Comparison of ENCODE assay signal across 9 cellular contexts in genomic region chr17:6638046-6638908, GRCh38. TPM values are rescaled to one million over a fixed set of nuclear protein-coding genes. Genes with fewer than 3 reads are reported as not detected.
DNase-seq lines count a peak whose midpoint lies in the region; ATAC-seq, FAIRE-seq and TF ChIP-seq lines count a peak whose summit lies in the region.
"Had no signal": no experiment of that assay in that cellular context is flagged by ENCODE, and none has a peak within 500 bp of the region (broad histone marks: within the 10 kb centered on the region; RNA-seq: fewer than 3 reads in every experiment).

No MANE protein-coding gene starts in this region.

- H3K4me3 ChIP-seq in adipocyte (ENCODE audit: low read length): peak overlapping the region; percentile 86

- peak overlapping the region; percentile 95 for H3K27ac Mint-ChIP-seq in CD4-positive, alpha-beta T cell
- H3K27ac Mint-ChIP-seq in nephron: peak overlapping the region in 1 of 3 experiments; percentile 65

- no peak for FAIRE-seq in GM12891 (lab: Jason Lieb, UNC)

- peak overlapping the region; percentile 90 for H3K9ac ChIP-seq in adipocyte (ENCODE audit: low read length)

- H3K4me3 Mint-ChIP-seq in CD4-positive, alpha-beta T cell: peak overlapping the region; percentile 99
- H3K4me3 Mint-ChIP-seq in nephron: peak overlapping the region; percentile 77 to 98 (median 95)

- no peaks in the 10 kb centered on the region for H3K9me3 Mint-ChIP-seq in CD4-positive, alpha-beta T cell
- H3K9me3 Mint-ChIP-seq in nephron: no peaks in the 10 kb centered on the region

- peaks cover 25% of the 10 kb centered on the region for H3K4me1 ChIP-seq in adipocyte (ENCODE audit: control insufficient read depth, insufficient read depth, low read length)

- TF ChIP-seq POLR2A in GM12891 (IDR thresholded peaks at IDR 0.05; ENCODE audit: low read depth, low read length): no peak

- no peak for TF ChIP-seq CTCF in CD4-positive, alpha-beta T cell (IDR thresholded peaks at IDR 0.05)
- no peak for TF ChIP-seq CTCF in nephron (IDR thresholded peaks at IDR 0.05; ENCODE audit: unreplicated experiment in 3 of 3)

- POLR2A ChIA-PET in CD4-positive, alpha-beta T cell (lab: Charles Lee): interaction anchor here (0.6 kb wide), 1 partner anchor 23 kb away, joined by 4 read pairs; no protein-coding TSS in a partner anchor

- peaks cover 55% of the 10 kb centered on the region for H3K4me1 Mint-ChIP-seq in CD4-positive, alpha-beta T cell (ENCODE audit: low read depth)
- H3K4me1 Mint-ChIP-seq in nephron: peaks cover 24% of the 10 kb centered on the region

- CTCF ChIA-PET in CD4-positive, alpha-beta T cell (lab: Charles Lee): no interaction called here

- intact Hi-C loops in CD4-positive, alpha-beta T cell (cut with DNase I, micrococcal nuclease): no loop called here

- no peaks in the 10 kb centered on the region for H3K27me3 ChIP-seq in CD4-positive, alpha-beta T cell (ENCODE audit: control insufficient read depth, insufficient read depth, low read length)
- no peaks in the 10 kb centered on the region for H3K27me3 ChIP-seq in adipocyte (replicated peaks; ENCODE audit: control insufficient read depth, insufficient read depth, low read length)

- no peak for DNase-seq in CD4-positive, alpha-beta T cell
- DNase-seq in HUDEP-2 (lab: John Stamatoyannopoulos, UW; ENCODE audit: unreplicated experiment in 76 of 76): peak in 42 of 76 experiments; percentile 8 to 65 (median 30)
- DNase-seq in adipocyte (ENCODE audit: low read depth): no peak
- DNase-seq in NCI-H2227 treated with DMSO at 0.1 percent for 48 hours (lab: John Stamatoyannopoulos, UW): no peak
- DNase-seq in GM12891 (ENCODE audit: insufficient read length, low spot score): no peak
- no peak for DNase-seq in NCI-H1694 (lab: John Stamatoyannopoulos, UW)
- no peak for DNase-seq in retina
- DNase-seq: NCI-H2171 treated with DMSO at 0.1 percent for 48 hours had no signal

- no peaks in the 10 kb centered on the region for H3K9me3 ChIP-seq in CD4-positive, alpha-beta T cell (ENCODE audit: control insufficient read depth, low read length)
- H3K9me3 ChIP-seq in adipocyte (ENCODE audit: control insufficient read depth, low read length): no peaks in the 10 kb centered on the region

- H3K27ac ChIP-seq in CD4-positive, alpha-beta T cell (ENCODE audit: low read depth, low read length): no peak overlapping the region

- peaks cover 25% of the 10 kb centered on the region for H3K36me3 ChIP-seq in adipocyte (ENCODE audit: control insufficient read depth, insufficient read depth, low read length, severe bottlenecking)

- H3K27me3 Mint-ChIP-seq in CD4-positive, alpha-beta T cell: no peaks in the 10 kb centered on the region
- no peaks in the 10 kb centered on the region for H3K27me3 Mint-ChIP-seq in nephron (ENCODE audit: low read depth)

- ATAC-seq in CD4-positive, alpha-beta T cell (ENCODE audit: poor library complexity): no peak

- peaks cover 45% of the 10 kb centered on the region for H3K36me3 Mint-ChIP-seq in CD4-positive, alpha-beta T cell (ENCODE audit: low read depth)
- H3K36me3 Mint-ChIP-seq in nephron (ENCODE audit: low read depth): peaks cover 26% of the 10 kb centered on the region

TF ChIP-seq in GM12891, 5 proteins besides CTCF, POLR2A, EP300 and RAD21:
- TF ChIP-seq POLR2AphosphoS5 (IDR thresholded peaks at IDR 0.05; ENCODE audit: low read depth, low read length) (no peak), SPI1 (IDR thresholded peaks at IDR 0.05; ENCODE audit: low read depth, low read length) (no peak), PAX5 (IDR thresholded peaks at IDR 0.05; ENCODE audit: insufficient read depth, low read length, severe bottlenecking) (no peak), TAF1 (IDR thresholded peaks at IDR 0.05; ENCODE audit: low read depth, low read length) (no peak), POU2F2 (IDR thresholded peaks at IDR 0.05; ENCODE audit: low read depth, low read length) (no peak)

RNA-seq across cellular contexts. Expression of gene KIAA0753, which starts 2.2 kb away (rescaled TPM):
- 10 to 100 TPM in 1 of 2 experiments, 1 to 10 TPM in 1; 8.9 to 11.7 TPM for total RNA-seq in CD4-positive, alpha-beta T cell
- polyA plus RNA-seq in GM12891 (2012; ENCODE audit: low read depth, missing spikeins): 10.3 TPM

RNA-seq across cellular contexts. Expression of gene TXNDC17, which starts 2.6 kb away (rescaled TPM):
- 10 to 100 TPM; 13.2 to 17.7 TPM for total RNA-seq in CD4-positive, alpha-beta T cell
- polyA plus RNA-seq in GM12891 (2012; ENCODE audit: low read depth, missing spikeins): 232 TPM

RNA-seq across cellular contexts. Expression of gene MED31, which starts 13.1 kb away (rescaled TPM):
- 10 to 100 TPM; 31.4 to 32.0 TPM for total RNA-seq in CD4-positive, alpha-beta T cell
- 20.9 TPM for polyA plus RNA-seq in GM12891 (2012; ENCODE audit: low read depth, missing spikeins)

RNA-seq across cellular contexts. Expression of gene C17orf100, which starts 13.3 kb away (rescaled TPM):
- under 1 TPM; 0.69 to 0.70 TPM for total RNA-seq in CD4-positive, alpha-beta T cell
- 2.9 TPM for polyA plus RNA-seq in GM12891 (2012; ENCODE audit: low read depth, missing spikeins)

Comparison
In these comparisons a context has a peak if more than half of its experiments do, and no peak if none do; other contexts are left out.
1. DNase-seq: peak in HUDEP-2 (42 of 76); none in CD4-positive, alpha-beta T cell (0 of 10), adipocyte (single experiment), NCI-H2227 treated with DMSO at 0.1 percent for 48 hours (single experiment), GM12891 (single experiment), NCI-H1694 (single experiment) and retina (single experiment).